In genomic region chr20:9068232-9068781, GRCh38 we compare ENCODE assay signal across 8 cellular contexts.
A peak's percentile ranks its signal among the peaks of the same experiment; 100 is the strongest.
DNase-seq lines count a peak whose midpoint lies in the region; ATAC-seq and TF ChIP-seq lines count a peak whose summit lies in the region.

No MANE protein-coding gene starts in this region.

- no peak for TF ChIP-seq POLR2A in erythroblast (IDR thresholded peaks at IDR 0.05; ENCODE audit: low read length)

- H3K36me3 ChIP-seq in duodenal mucosa (ENCODE audit: control insufficient read depth in 1 of 2, insufficient read depth in 2 of 2, low read length in 2 of 2): no peaks in the 10 kb centered on the region

- H3K9me3 ChIP-seq in duodenal mucosa (ENCODE audit: control insufficient read depth in 1 of 2, low read length in 2 of 2): no peaks in the 10 kb centered on the region

- no peak overlapping the region for H3K27ac ChIP-seq in duodenal mucosa (ENCODE audit: low read depth, low read length)

- DNase-seq in DMS153 treated with DMSO at 0.1 percent for 48 hours (lab: John Stamatoyannopoulos, UW; ENCODE audit: unreplicated experiment): peak; percentile 26
- peak; percentile 89 for DNase-seq in NCI-H2227 (lab: John Stamatoyannopoulos, UW; ENCODE audit: unreplicated experiment)
- peak; percentile 31 for DNase-seq in medulla oblongata (ENCODE audit: extremely low spot score)
- DNase-seq in erythroblast (lab: John Stamatoyannopoulos, UW): no peak
- DNase-seq in stimulated activated CD4-positive, alpha-beta T cell treated with anti-CD3 and anti-CD28 coated beads, Interleukin-2, amount 100 ng/mL, for 48 hours: no peak

- H3K4me1 ChIP-seq in duodenal mucosa (ENCODE audit: control insufficient read depth in 1 of 2, insufficient read depth in 2 of 2, low read length in 2 of 2): peaks cover 0 to 5% of the 10 kb centered on the region in 2 donors

- H3K9ac ChIP-seq in duodenal mucosa (ENCODE audit: low read depth in 1 of 2, low read length in 2 of 2): no peak overlapping the region

- ATAC-seq in HG03045 (IDR thresholded peaks at IDR 0.05; ENCODE audit: unreplicated experiment) (no peak), HG02610 (IDR thresholded peaks at IDR 0.05; ENCODE audit: unreplicated experiment) (no peak)

- H3K4me3 ChIP-seq in duodenal mucosa (ENCODE audit: low read depth in 1 of 2, low read length in 2 of 2): peak overlapping the region; percentile 31 to 38

- peaks cover 8 to 14% of the 10 kb centered on the region in 2 donors for H3K27me3 ChIP-seq in duodenal mucosa (ENCODE audit: control insufficient read depth in 1 of 2, insufficient read depth in 2 of 2, low read length in 2 of 2)

Comparison
In these comparisons a context has a peak if more than half of its experiments do, and no peak if none do; other contexts are left out.
1. DNase-seq: peak in DMS153 treated with DMSO at 0.1 percent for 48 hours (single experiment), NCI-H2227 (single experiment) and medulla oblongata (single experiment); none in erythroblast (0 of 2) and stimulated activated CD4-positive, alpha-beta T cell treated with anti-CD3 and anti-CD28 coated beads, Interleukin-2, amount 100 ng/mL, for 48 hours (0 of 2).